ENCODE assay signal across 9 cellular contexts in genomic region chr6:114343782-114344144, GRCh38. TPM values are rescaled to one million over a fixed set of nuclear protein-coding genes. Genes with fewer than 3 reads are reported as not detected.
DNase-seq lines count a peak whose midpoint lies in the region; ATAC-seq and TF ChIP-seq lines count a peak whose summit lies in the region.
"Had no signal": no experiment of that assay in that cellular context is flagged by ENCODE, and none has a peak within 500 bp of the region (broad histone marks: within the 10 kb centered on the region; RNA-seq: fewer than 3 reads in every experiment).

No MANE protein-coding gene starts in this region.

- 0 out of 2 replicates have a peak overlapping the region, but pooled peaks have one; percentile 18 for H3K27ac ChIP-seq in SJSA1

- H3K4me1 ChIP-seq in HAP-1 (peaks cover 27% of the 10 kb centered on the region), SJSA1 (replicated peaks) (peaks cover 43% of the 10 kb centered on the region)

- DNase-seq in HAP-1 (ENCODE audit: low spot score in 2 of 2) (no peak), SJSA1 (ENCODE audit: low read depth in 1 of 2, low spot score in 2 of 2) (no peak), glutamatergic neuron (no peak), retinal pigment epithelial cell (ENCODE audit: low read depth) (no peak), SHP77 treated with DMSO at 0.1 percent for 48 hours (lab: John Stamatoyannopoulos, UW) (no peak)
- DNase-seq in natural killer cell treated with Interleukin-12 subunit alpha and Interleukin-12 subunit beta and Interleukin-15 and Interleukin-18, amount 100 ng/mL, for 72 hours (ENCODE audit: low spot score): no peak

- H3K27me3 ChIP-seq in HAP-1 (ENCODE audit: low read depth): no peaks in the 10 kb centered on the region
- H3K27me3 ChIP-seq in SJSA1 (replicated peaks): no peaks in the 10 kb centered on the region

- TF ChIP-seq CTCF in glutamatergic neuron (IDR thresholded peaks at IDR 0.05; ENCODE audit: partially characterized antibody, unreplicated experiment) (peak; percentile 5), retinal pigment epithelial cell (conservative IDR thresholded peaks at IDR 0.05; ENCODE audit: low read depth, low read length) (no peak)

- ATAC-seq in GM19023 (IDR thresholded peaks at IDR 0.05; ENCODE audit: unreplicated experiment) (no peak), HG03108 (IDR thresholded peaks at IDR 0.05; ENCODE audit: unreplicated experiment) (no peak)
- ATAC-seq in natural killer cell treated with Interleukin-12 subunit alpha and Interleukin-12 subunit beta and Interleukin-15 and Interleukin-18, amount 100 ng/mL, for 72 hours: no peak

- H3K36me3 ChIP-seq in HAP-1 (replicated peaks) (no peaks in the 10 kb centered on the region), SJSA1 (peaks cover 8% of the 10 kb centered on the region)

- peak overlapping the region; percentile 80 for H3K27ac Mint-ChIP-seq in glutamatergic neuron (ENCODE audit: unreplicated experiment)
- no peak overlapping the region for H3K27ac Mint-ChIP-seq in natural killer cell treated with Interleukin-12 subunit alpha and Interleukin-12 subunit beta and Interleukin-15 and Interleukin-18, amount 100 ng/mL, for 72 hours

- H3K4me3 Mint-ChIP-seq in glutamatergic neuron (ENCODE audit: unreplicated experiment): peak overlapping the region; percentile 83
- no peak overlapping the region for H3K4me3 Mint-ChIP-seq in natural killer cell treated with Interleukin-12 subunit alpha and Interleukin-12 subunit beta and Interleukin-15 and Interleukin-18, amount 100 ng/mL, for 72 hours

- H3K36me3 Mint-ChIP-seq in glutamatergic neuron (ENCODE audit: unreplicated experiment): no peaks in the 10 kb centered on the region
- H3K36me3 Mint-ChIP-seq in natural killer cell treated with Interleukin-12 subunit alpha and Interleukin-12 subunit beta and Interleukin-15 and Interleukin-18, amount 100 ng/mL, for 72 hours: peaks cover 6% of the 10 kb centered on the region

- H3K4me1 Mint-ChIP-seq in glutamatergic neuron (ENCODE audit: low read depth, unreplicated experiment): peaks cover 14% of the 10 kb centered on the region
- H3K4me1 Mint-ChIP-seq in natural killer cell treated with Interleukin-12 subunit alpha and Interleukin-12 subunit beta and Interleukin-15 and Interleukin-18, amount 100 ng/mL, for 72 hours (ENCODE audit: low read depth in 2 of 2): no peaks in the 10 kb centered on the region

- in situ Hi-C loops in HAP-1 (cut with MboI; ENCODE audit: low sequenced_read_pairs): no loop called here

- H3K4me3 ChIP-seq in HAP-1 (peak overlapping the region; percentile 55), SJSA1 (peak overlapping the region; percentile 91), retinal pigment epithelial cell (ENCODE audit: low read length) (peak overlapping the region; percentile 69)

- H3K9me3 Mint-ChIP-seq in glutamatergic neuron (ENCODE audit: unreplicated experiment): peaks cover 9% of the 10 kb centered on the region
- H3K9me3 Mint-ChIP-seq in natural killer cell treated with Interleukin-12 subunit alpha and Interleukin-12 subunit beta and Interleukin-15 and Interleukin-18, amount 100 ng/mL, for 72 hours: no peaks in the 10 kb centered on the region

- H3K27me3 Mint-ChIP-seq in glutamatergic neuron (ENCODE audit: unreplicated experiment): peaks cover 10% of the 10 kb centered on the region
- peaks cover 11 to 19% of the 10 kb centered on the region in 2 donors for H3K27me3 Mint-ChIP-seq in natural killer cell treated with Interleukin-12 subunit alpha and Interleukin-12 subunit beta and Interleukin-15 and Interleukin-18, amount 100 ng/mL, for 72 hours

- H3K9me3 ChIP-seq in HAP-1 (no peaks in the 10 kb centered on the region), SJSA1 (replicated peaks) (no peaks in the 10 kb centered on the region)

RNA-seq across cellular contexts. Expression of gene HS3ST5, which starts 0.9 kb away (rescaled TPM):
- 1.7 and 2.9 TPM in 2 replicates for total RNA-seq in SJSA1 (2014; rRNA removed; shearing (Covaris generic))
- 17.4 TPM for total RNA-seq in glutamatergic neuron (ENCODE audit: unreplicated experiment)
- total RNA-seq in natural killer cell treated with Interleukin-12 subunit alpha and Interleukin-12 subunit beta and Interleukin-15 and Interleukin-18, amount 100 ng/mL, for 72 hours: not detected
- total RNA-seq: mesenteric fat pad had no signal
